Comparison of ENCODE assay signal across 12 cellular contexts in the genomic region with DNA sequence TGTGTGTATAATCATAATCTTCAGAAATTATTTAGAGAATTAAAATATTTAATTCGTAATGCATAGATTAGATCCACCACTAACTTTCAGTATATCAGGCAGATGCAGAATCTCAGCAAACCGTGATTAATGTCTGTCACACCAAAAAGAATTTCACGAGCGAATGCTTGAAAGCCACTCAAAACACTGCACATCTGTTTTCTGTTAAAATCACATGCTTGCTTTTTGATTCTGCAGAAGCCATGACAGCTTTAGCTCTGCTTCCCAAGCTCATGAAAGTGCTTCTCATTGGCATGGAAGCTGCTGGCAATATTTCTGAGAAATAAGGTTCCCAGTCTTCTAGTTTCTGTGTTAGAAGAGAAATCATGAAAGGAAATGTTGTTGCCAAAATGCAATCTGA.
"Had no signal": no experiment of that assay in that cellular context is flagged by ENCODE, and none has a peak within 500 bp of the region (broad histone marks: within the 10 kb centered on the region; RNA-seq: fewer than 3 reads in every experiment).

No MANE protein-coding gene starts in this region.

- H3K4me3 ChIP-seq: ascending aorta, ovary, suprapubic skin, upper lobe of right lung had no signal

- H3K27me3 ChIP-seq: ascending aorta, ovary, suprapubic skin, upper lobe of right lung had no signal

- H3K27me3 Mint-ChIP-seq: activated CD4-positive, alpha-beta memory T cell treated with anti-CD3 and anti-CD28 coated beads for 36 hours had no signal

- H3K36me3 Mint-ChIP-seq: activated CD4-positive, alpha-beta memory T cell treated with anti-CD3 and anti-CD28 coated beads for 36 hours had no signal

- H3K27ac Mint-ChIP-seq: activated CD4-positive, alpha-beta memory T cell treated with anti-CD3 and anti-CD28 coated beads for 36 hours had no signal

- H3K4me1 Mint-ChIP-seq: neural crest cell had no signal

- H3K36me3 ChIP-seq: ascending aorta, ovary, suprapubic skin, upper lobe of right lung had no signal

- DNase-seq: activated CD4-positive, alpha-beta memory T cell treated with anti-CD3 and anti-CD28 coated beads for 36 hours; activated CD4-positive, alpha-beta T cell treated with anti-CD3 and anti-CD28 coated beads for 1 hour; activated gamma-delta T cell; activated T-cell treated with anti-CD3 and anti-CD28 coated beads, Interleukin-2, amount 50 U/mL, for 48 hours; hippocampal formation; ovary; stimulated activated CD4-positive, alpha-beta T cell treated with anti-CD3 and anti-CD28 coated beads, Interleukin-2, amount 100 ng/mL, for 48 hours; stimulated activated naive CD8-positive, alpha-beta T cell treated with anti-CD3 and anti-CD28 coated beads, Interleukin-15, Interleukin-2, amounts not matched to agents 100 U/mL and 50 U/mL, for 24 hours; upper lobe of right lung had no signal

- H3K4me1 ChIP-seq: ascending aorta, suprapubic skin, upper lobe of right lung had no signal

- H3K4me3 Mint-ChIP-seq: activated CD4-positive, alpha-beta memory T cell treated with anti-CD3 and anti-CD28 coated beads for 36 hours; neural crest cell had no signal

- ATAC-seq: stimulated activated naive CD8-positive, alpha-beta T cell treated with anti-CD3 and anti-CD28 coated beads, Interleukin-15, Interleukin-2, amounts not matched to agents 100 U/mL and 50 U/mL, for 24 hours; upper lobe of right lung had no signal

- H3K9me3 ChIP-seq: ascending aorta, ovary, suprapubic skin, upper lobe of right lung had no signal

- H3K9me3 Mint-ChIP-seq: activated CD4-positive, alpha-beta memory T cell treated with anti-CD3 and anti-CD28 coated beads for 36 hours had no signal

- H3K27ac ChIP-seq: ascending aorta, ovary, suprapubic skin, upper lobe of right lung had no signal
